Comparison of ENCODE assay signal across 9 cellular contexts in genomic region chr1:32901823-32902534, GRCh38. TPM values are rescaled to one million over a fixed set of nuclear protein-coding genes. Genes with fewer than 3 reads are reported as not detected.
DNase-seq lines count a peak whose midpoint lies in the region; ATAC-seq and TF ChIP-seq lines count a peak whose summit lies in the region.
"Had no signal": no experiment of that assay in that cellular context is flagged by ENCODE, and none has a peak within 500 bp of the region (broad histone marks: within the 10 kb centered on the region; RNA-seq: fewer than 3 reads in every experiment).

No MANE protein-coding gene starts in this region.

- H3K27me3 ChIP-seq in CD8-positive, alpha-beta memory T cell (ENCODE audit: insufficient read depth, low read length, poor library complexity, severe bottlenecking): peaks cover 34% of the 10 kb centered on the region
- no peaks in the 10 kb centered on the region for H3K27me3 ChIP-seq in Peyer's patch
- no peaks in the 10 kb centered on the region for H3K27me3 ChIP-seq in esophagus (ENCODE audit: control insufficient read depth in 1 of 2, insufficient read depth in 2 of 2, low read length in 2 of 2)
- no peaks in the 10 kb centered on the region for H3K27me3 ChIP-seq in ovary

- peaks cover 0 to 2% (median 0%) of the 10 kb centered on the region in 5 donors for H3K9me3 Mint-ChIP-seq in CD8-positive, alpha-beta memory T cell

- no peaks in the 10 kb centered on the region for H3K36me3 ChIP-seq in CD8-positive, alpha-beta memory T cell (ENCODE audit: insufficient read depth, low read length)
- peaks cover 0 to 3% (median 0%) of the 10 kb centered on the region in 3 donors for H3K36me3 ChIP-seq in Peyer's patch
- peaks cover 0 to 3% of the 10 kb centered on the region in 2 donors for H3K36me3 ChIP-seq in esophagus (ENCODE audit: control insufficient read depth in 2 of 2, insufficient read depth in 2 of 2, low read length in 1 of 2)
- no peaks in the 10 kb centered on the region for H3K36me3 ChIP-seq in ovary

- ATAC-seq in HG03442 (IDR thresholded peaks at IDR 0.05; ENCODE audit: unreplicated experiment) (no peak), HG03280 (IDR thresholded peaks at IDR 0.05; ENCODE audit: unreplicated experiment) (no peak), GM18870 (IDR thresholded peaks at IDR 0.05; ENCODE audit: unreplicated experiment) (no peak), GM19351 (IDR thresholded peaks at IDR 0.05; ENCODE audit: unreplicated experiment) (no peak)

- peak overlapping the region; percentile 66 to 86 (median 79) for H3K4me3 Mint-ChIP-seq in CD8-positive, alpha-beta memory T cell

- intact Hi-C loops in ovary (cut with DNase I): no loop called here

- TF ChIP-seq CTCF in Peyer's patch (IDR thresholded peaks at IDR 0.05) (no peak), ovary (IDR thresholded peaks at IDR 0.05) (no peak)

- POLR2A ChIA-PET in CD8-positive, alpha-beta memory T cell (lab: Charles Lee): no interaction called here

- H3K4me1 ChIP-seq in CD8-positive, alpha-beta memory T cell (ENCODE audit: insufficient read depth, low read length): peaks cover 7% of the 10 kb centered on the region
- H3K4me1 ChIP-seq in Peyer's patch: peaks cover 0 to 6% (median 1%) of the 10 kb centered on the region in 4 donors
- peaks cover 3 to 7% of the 10 kb centered on the region in 2 donors for H3K4me1 ChIP-seq in esophagus (ENCODE audit: control insufficient read depth in 2 of 2, insufficient read depth in 2 of 2, low read length in 1 of 2)
- H3K4me1 ChIP-seq in ovary (ENCODE audit: insufficient read depth): no peaks in the 10 kb centered on the region

- peaks cover 5 to 14% (median 8%) of the 10 kb centered on the region in 3 donors for H3K4me1 Mint-ChIP-seq in CD8-positive, alpha-beta memory T cell

- WGBS in esophagus, 2 donors: 39 to 42% methylated on average over 23 to 24 of the region's 24 CpGs
- 25 to 41% (median 31%) methylated on average over 21 to 24 of the region's 24 CpGs for WGBS in ovary, 3 donors

- no peak overlapping the region for H3K4me3 ChIP-seq in CD8-positive, alpha-beta memory T cell (ENCODE audit: low read length)
- H3K4me3 ChIP-seq in Peyer's patch (peak overlapping the region; percentile 56 to 96 (median 70)), esophagus (ENCODE audit: low read depth in 1 of 2, low read length in 2 of 2) (peak overlapping the region; percentile 53 to 85), ovary (peak overlapping the region; percentile 55)

- CTCF ChIA-PET in CD8-positive, alpha-beta memory T cell (lab: Charles Lee): no interaction called here

- peak overlapping the region; percentile 31 for H3K27ac ChIP-seq in CD8-positive, alpha-beta memory T cell (ENCODE audit: low read depth, low read length)
- H3K27ac ChIP-seq in Peyer's patch (peak overlapping the region in 3 of 4 donors; percentile 82 to 97 (median 84)), esophagus (ENCODE audit: low read depth in 2 of 2, low read length in 1 of 2) (peak overlapping the region; percentile 31 to 56), ovary (no peak overlapping the region)

- TF ChIP-seq POLR2A in Peyer's patch (IDR thresholded peaks at IDR 0.05) (no peak), ovary (IDR thresholded peaks at IDR 0.05) (no peak)

- peaks cover 44 to 50% of the 10 kb centered on the region in 2 donors for H3K27me3 Mint-ChIP-seq in CD8-positive, alpha-beta memory T cell

- no peak for DNase-seq in CD8-positive, alpha-beta memory T cell
- DNase-seq in Peyer's patch (no peak), ovary (no peak)
- DNase-seq: NCI-H1105 had no signal

- H3K9me3 ChIP-seq in CD8-positive, alpha-beta memory T cell (ENCODE audit: low read length): no peaks in the 10 kb centered on the region
- H3K9me3 ChIP-seq in Peyer's patch (no peaks in the 10 kb centered on the region), esophagus (ENCODE audit: control insufficient read depth in 2 of 2, insufficient read depth in 1 of 2, low read depth in 1 of 2, low read length in 1 of 2) (no peaks in the 10 kb centered on the region), ovary (no peaks in the 10 kb centered on the region)

- H3K27ac Mint-ChIP-seq in CD8-positive, alpha-beta memory T cell: peak overlapping the region in 2 of 8 donors; percentile 27 to 65

- no peaks in the 10 kb centered on the region for H3K36me3 Mint-ChIP-seq in CD8-positive, alpha-beta memory T cell

- no peak for TF ChIP-seq EP300 in ovary (IDR thresholded peaks at IDR 0.05)

RNA-seq across cellular contexts. Expression of gene TMEM54, which starts 0.8 kb away (rescaled TPM):
- 1 to 10 TPM; 2.5 to 2.6 TPM for total RNA-seq in CD8-positive, alpha-beta memory T cell
- polyA plus RNA-seq in CD8-positive, alpha-beta memory T cell: not detected
- total RNA-seq in Peyer's patch (100 to 1,000 TPM; 228 to 892 (median 538) TPM), ovary (10 to 100 TPM; 13.5 to 64.0 (median 23.9) TPM)
- polyA plus RNA-seq in esophagus (100 to 1,000 TPM in 1 of 2 donors, 10 to 100 TPM in 1; 93.0 to 133 TPM), ovary (10 to 100 TPM in 1 of 2 donors, under 1 TPM in 1; 0.85 to 23.3 TPM)

RNA-seq across cellular contexts. Expression of gene HPCA, which starts 15.7 kb away (rescaled TPM):
- total RNA-seq in CD8-positive, alpha-beta memory T cell: not detected
- polyA plus RNA-seq in CD8-positive, alpha-beta memory T cell: not detected
- total RNA-seq in Peyer's patch (under 1 TPM in 1 of 4 donors, not detected in 3; 0.53 TPM), ovary (1 to 10 TPM in 1 of 7 donors, under 1 TPM in 5, not detected in 1; 0.37 to 1.0 (median 0.68) TPM)
- polyA plus RNA-seq in esophagus (under 1 TPM in 1 of 2 donors, not detected in 1; 0.15 TPM), ovary (under 1 TPM; 0.23 to 0.81 TPM)

RNA-seq across cellular contexts. Expression of gene FNDC5, which starts 31.3 kb away (rescaled TPM):
- total RNA-seq in CD8-positive, alpha-beta memory T cell: not detected
- polyA plus RNA-seq in CD8-positive, alpha-beta memory T cell: 0.77 TPM
- total RNA-seq in Peyer's patch (1 to 10 TPM in 1 of 4 donors, not detected in 3; 1.8 TPM), ovary (10 to 100 TPM in 4 of 7 donors, 1 to 10 TPM in 3; 4.2 to 25.4 (median 12.1) TPM)
- polyA plus RNA-seq in esophagus (under 1 TPM; 0.53 to 0.90 TPM), ovary (10 to 100 TPM in 1 of 2 donors, 1 to 10 TPM in 1; 8.2 to 15.6 TPM)

Comparison
In these comparisons a context has a peak if more than half of its experiments do, and no peak if none do; other contexts are left out.
1. H3K27ac ChIP-seq: peak in CD8-positive, alpha-beta memory T cell (single experiment), Peyer's patch (3 of 4) and esophagus (2 of 2); none in ovary (0 of 2).
2. RNA of gene TMEM54, which starts 0.8 kb away (total RNA-seq): 228 to 892 TPM in Peyer's patch and 13.5 to 64.0 TPM in ovary; 2.5 to 2.6 TPM in CD8-positive, alpha-beta memory T cell; every median in the first group is over 4 times any median in the second.